In genomic region chr6:16319813-16320532, GRCh38 we compare ENCODE assay signal across 2 cellular contexts.
A peak's percentile ranks its signal among the peaks of the same experiment; 100 is the strongest.
TF ChIP-seq lines count a peak whose summit lies in the region.

No MANE protein-coding gene starts in this region.

TF ChIP-seq in liver, 16 proteins besides CTCF, POLR2A, EP300 and RAD21:
- TF ChIP-seq, protein P1, sequence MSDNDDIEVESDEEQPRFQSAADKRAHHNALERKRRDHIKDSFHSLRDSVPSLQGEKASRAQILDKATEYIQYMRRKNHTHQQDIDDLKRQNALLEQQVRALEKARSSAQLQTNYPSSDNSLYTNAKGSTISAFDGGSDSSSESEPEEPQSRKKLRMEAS (IDR thresholded peaks at IDR 0.05): no peak
- TF ChIP-seq GABPA (IDR thresholded peaks at IDR 0.05 in 1 of 2, conservative IDR thresholded peaks at IDR 0.05 in 1 of 2) (no peak), HNF4G (IDR thresholded peaks at IDR 0.05) (no peak), JUND (IDR thresholded peaks at IDR 0.05) (peak; percentile 24 to 45), FOXA1 (IDR thresholded peaks at IDR 0.05) (no peak)

TF ChIP-seq in HepG2, 621 proteins besides CTCF, POLR2A, EP300 and RAD21:
- TF ChIP-seq HNRNPK (IDR thresholded peaks at IDR 0.05; ENCODE audit: low read depth, low read length, poor library complexity, severe bottlenecking) (no peak), ZNF800 (CRISPR knock-in tag; IDR thresholded peaks at IDR 0.05) (no peak), REXO4 (CRISPR knock-in tag; IDR thresholded peaks at IDR 0.05; ENCODE audit: borderline replicate concordance) (no peak), SNAPC5 (CRISPR knock-in tag; IDR thresholded peaks at IDR 0.05; ENCODE audit: borderline replicate concordance) (no peak), HOXA9 (CRISPR knock-in tag; IDR thresholded peaks at IDR 0.05; ENCODE audit: borderline replicate concordance) (no peak), KLF9 (CRISPR knock-in tag; IDR thresholded peaks at IDR 0.05; ENCODE audit: low read depth) (no peak), GLI4 (CRISPR knock-in tag; IDR thresholded peaks at IDR 0.05; ENCODE audit: borderline replicate concordance) (no peak), CCAR2 (optimal IDR thresholded peaks at IDR 0.05; ENCODE audit: low read depth, low read length) (no peak), ZNF12 (CRISPR knock-in tag; IDR thresholded peaks at IDR 0.05) (no peak), SALL2 (CRISPR knock-in tag; IDR thresholded peaks at IDR 0.05) (no peak), ZNF225 (CRISPR knock-in tag; IDR thresholded peaks at IDR 0.05) (no peak), ZNF205 (CRISPR knock-in tag; IDR thresholded peaks at IDR 0.05) (no peak), TBX2 (CRISPR knock-in tag; IDR thresholded peaks at IDR 0.05; ENCODE audit: borderline replicate concordance) (no peak), IRX3 (CRISPR knock-in tag; IDR thresholded peaks at IDR 0.05; ENCODE audit: borderline replicate concordance, low read depth) (no peak), RBAK (CRISPR knock-in tag; IDR thresholded peaks at IDR 0.05) (no peak), NFYC (CRISPR knock-in tag; IDR thresholded peaks at IDR 0.05) (no peak), ZBTB2 (CRISPR knock-in tag; IDR thresholded peaks at IDR 0.05; ENCODE audit: low read depth) (no peak), HNF1A (IDR thresholded peaks at IDR 0.05; ENCODE audit: low read depth) (no peak), HNF1A (CRISPR knock-in tag; IDR thresholded peaks at IDR 0.05; ENCODE audit: borderline replicate concordance) (no peak), SETDB1 (CRISPR knock-in tag; IDR thresholded peaks at IDR 0.05; ENCODE audit: borderline replicate concordance) (no peak), PCBP1 (IDR thresholded peaks at IDR 0.05; ENCODE audit: borderline replicate concordance, low read depth, low read length) (no peak)
